In genomic region chr5:168962323-168962722, GRCh38 we compare ENCODE assay signal across 18 cellular contexts.
DNase-seq lines count a peak whose midpoint lies in the region; ATAC-seq and TF ChIP-seq lines count a peak whose summit lies in the region.
"Had no signal": no experiment of that assay in that cellular context is flagged by ENCODE, and none has a peak within 500 bp of the region (broad histone marks: within the 10 kb centered on the region; RNA-seq: fewer than 3 reads in every experiment).

No MANE protein-coding gene starts in this region.

- H3K79me2 ChIP-seq in GM23338 (replicated peaks; ENCODE audit: insufficient read depth), result no peaks in the 10 kb centered on the region

- no peaks in the 10 kb centered on the region; the same call in 2 of the 3 replicates for H3K36me3 Mint-ChIP-seq in GM23338 (ENCODE audit: low read depth)
- H3K36me3 Mint-ChIP-seq in nephron progenitor cell (ENCODE audit: low read depth), result no peaks in the 10 kb centered on the region
- H3K36me3 Mint-ChIP-seq: CD8-positive, alpha-beta memory T cell had no signal

- intact Hi-C loops in heart left ventricle (cut with DNase I), result no loop called here

- DNase-seq in AG09309 (ENCODE audit: low read depth), result peak; percentile 17
- DNase-seq in GM23338 (ENCODE audit: low spot score), result no peak
- peak; percentile 45 for DNase-seq in dedifferentiated amniotic fluid mesenchymal stem cell (ENCODE audit: extremely low spot score)
- DNase-seq in nephron progenitor cell, result no peak
- no peak for DNase-seq in NCI-H1048 (lab: John Stamatoyannopoulos, UW)
- no peak for DNase-seq in NCI-H146 (lab: John Stamatoyannopoulos, UW)
- DNase-seq in heart left ventricle, result no peak
- DNase-seq: 8988T; C1 segment of cervical spinal cord; CD8-positive, alpha-beta memory T cell; DMS79 treated with DMSO at 0.1 percent for 48 hours; GOT3; NCI-H1105; NCI-H1694; SJCRH30 had no signal

- H3K27ac Mint-ChIP-seq in GM23338, result no peak overlapping the region
- H3K27ac Mint-ChIP-seq in nephron progenitor cell, result peak overlapping the region; percentile 72
- H3K27ac Mint-ChIP-seq: CD8-positive, alpha-beta memory T cell had no signal

- no peak overlapping the region for H2AFZ ChIP-seq in GM23338

- H4K20me1 ChIP-seq in GM23338 (replicated peaks; ENCODE audit: insufficient read depth), result no peaks in the 10 kb centered on the region

- TF ChIP-seq POLR2A in GM18505 (IDR thresholded peaks at IDR 0.05; ENCODE audit: borderline replicate concordance, extremely low read depth, insufficient read depth, insufficient read length) (no peak), heart left ventricle (IDR thresholded peaks at IDR 0.05) (no peak)

- H3K4me3 ChIP-seq in AG09309 (ENCODE audit: control insufficient read depth, low read depth, low read length) (no peak overlapping the region), GM23338 (no peak overlapping the region), heart left ventricle (no peak overlapping the region)
- H3K4me3 ChIP-seq: K562, SJCRH30 had no signal

- ATAC-seq in GM23338, result peak; percentile 48; the same call in 2 of the 3 replicates
- ATAC-seq in GM18505 (IDR thresholded peaks at IDR 0.05; ENCODE audit: unreplicated experiment), result no peak
- no peak for ATAC-seq in heart left ventricle
- ATAC-seq: K562, Panc1 had no signal

- no peaks in the 10 kb centered on the region for H3K9me3 Mint-ChIP-seq in GM23338
- H3K9me3 Mint-ChIP-seq in nephron progenitor cell, result no peaks in the 10 kb centered on the region

- no peaks in the 10 kb centered on the region for H3K9me3 ChIP-seq in heart left ventricle
- H3K9me3 ChIP-seq: SJCRH30 had no signal

- no peaks in the 10 kb centered on the region; the same call in 1 of the 2 replicates for H3K4me1 ChIP-seq in GM23338 (ENCODE audit: insufficient read depth)
- peaks cover 0 to 7% (median 0%) of the 10 kb centered on the region in 12 donors for H3K4me1 ChIP-seq in heart left ventricle
- H3K4me1 ChIP-seq: SJCRH30 had no signal

- TF ChIP-seq CTCF in AG09309 (IDR thresholded peaks at IDR 0.05; ENCODE audit: control insufficient read depth, insufficient read depth, low read depth, low read length, missing control alignments) (no peak), GM23338 (conservative IDR thresholded peaks at IDR 0.05; ENCODE audit: low read depth in 2 of 2) (no peak), nephron progenitor cell (IDR thresholded peaks at IDR 0.05) (no peak), heart left ventricle (IDR thresholded peaks at IDR 0.05) (no peak)

- no peaks in the 10 kb centered on the region for H3K9me2 ChIP-seq in GM23338 (ENCODE audit: insufficient read depth)

- H3K36me3 ChIP-seq in GM23338 (ENCODE audit: insufficient read depth) (no peaks in the 10 kb centered on the region), heart left ventricle (no peaks in the 10 kb centered on the region)
- H3K36me3 ChIP-seq: SJCRH30 had no signal

- H3K27me3 Mint-ChIP-seq in GM23338 (ENCODE audit: insufficient read depth, low read depth, poor library complexity) (no peaks in the 10 kb centered on the region), nephron progenitor cell (ENCODE audit: low read depth, poor library complexity) (peaks cover 11% of the 10 kb centered on the region)

- H3K4me2 ChIP-seq in GM23338, result no peak overlapping the region

- H3K27ac ChIP-seq in GM23338 (ENCODE audit: low read depth) (no peak overlapping the region), heart left ventricle (no peak overlapping the region)
- H3K27ac ChIP-seq: SJCRH30 had no signal

- H3K4me1 Mint-ChIP-seq in GM23338 (peaks cover 10% of the 10 kb centered on the region), nephron progenitor cell (peaks cover 35% of the 10 kb centered on the region)

- H3K27me3 ChIP-seq in GM23338 (ENCODE audit: insufficient read depth), result no peaks in the 10 kb centered on the region
- no peaks in the 10 kb centered on the region for H3K27me3 ChIP-seq in heart left ventricle

- no peak overlapping the region for H3K4me3 Mint-ChIP-seq in GM23338
- no peak overlapping the region for H3K4me3 Mint-ChIP-seq in nephron progenitor cell
- H3K4me3 Mint-ChIP-seq: CD8-positive, alpha-beta memory T cell had no signal

- 76 to 82% (median 79%) methylated on average over 4 of the region's 4 CpGs for WGBS in heart left ventricle, 4 donors

- no peaks in the 10 kb centered on the region for H3F3A ChIP-seq in GM23338 (replicated peaks; ENCODE audit: low read depth)

TF ChIP-seq in GM23338, 12 proteins besides CTCF, POLR2A, EP300 and RAD21 (continues in another document):
- TF ChIP-seq CREB1 (CRISPR knock-in tag; IDR thresholded peaks at IDR 0.05; ENCODE audit: low read depth), result no peak
- TF ChIP-seq, protein P1, sequence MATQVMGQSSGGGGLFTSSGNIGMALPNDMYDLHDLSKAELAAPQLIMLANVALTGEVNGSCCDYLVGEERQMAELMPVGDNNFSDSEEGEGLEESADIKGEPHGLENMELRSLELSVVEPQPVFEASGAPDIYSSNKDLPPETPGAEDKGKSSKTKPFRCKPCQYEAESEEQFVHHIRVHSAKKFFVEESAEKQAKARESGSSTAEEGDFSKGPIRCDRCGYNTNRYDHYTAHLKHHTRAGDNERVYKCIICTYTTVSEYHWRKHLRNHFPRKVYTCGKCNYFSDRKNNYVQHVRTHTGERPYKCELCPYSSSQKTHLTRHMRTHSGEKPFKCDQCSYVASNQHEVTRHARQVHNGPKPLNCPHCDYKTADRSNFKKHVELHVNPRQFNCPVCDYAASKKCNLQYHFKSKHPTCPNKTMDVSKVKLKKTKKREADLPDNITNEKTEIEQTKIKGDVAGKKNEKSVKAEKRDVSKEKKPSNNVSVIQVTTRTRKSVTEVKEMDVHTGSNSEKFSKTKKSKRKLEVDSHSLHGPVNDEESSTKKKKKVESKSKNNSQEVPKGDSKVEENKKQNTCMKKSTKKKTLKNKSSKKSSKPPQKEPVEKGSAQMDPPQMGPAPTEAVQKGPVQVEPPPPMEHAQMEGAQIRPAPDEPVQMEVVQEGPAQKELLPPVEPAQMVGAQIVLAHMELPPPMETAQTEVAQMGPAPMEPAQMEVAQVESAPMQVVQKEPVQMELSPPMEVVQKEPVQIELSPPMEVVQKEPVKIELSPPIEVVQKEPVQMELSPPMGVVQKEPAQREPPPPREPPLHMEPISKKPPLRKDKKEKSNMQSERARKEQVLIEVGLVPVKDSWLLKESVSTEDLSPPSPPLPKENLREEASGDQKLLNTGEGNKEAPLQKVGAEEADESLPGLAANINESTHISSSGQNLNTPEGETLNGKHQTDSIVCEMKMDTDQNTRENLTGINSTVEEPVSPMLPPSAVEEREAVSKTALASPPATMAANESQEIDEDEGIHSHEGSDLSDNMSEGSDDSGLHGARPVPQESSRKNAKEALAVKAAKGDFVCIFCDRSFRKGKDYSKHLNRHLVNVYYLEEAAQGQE (IDR thresholded peaks at IDR 0.05; ENCODE audit: unreplicated experiment), result no peak
- no peak for TF ChIP-seq ZNF462 (CRISPR knock-in tag; IDR thresholded peaks at IDR 0.05)

Comparison
In these comparisons a context has a peak if more than half of its experiments do, and no peak if none do; other contexts are left out.
1. DNase-seq: peak in AG09309 (single experiment) and dedifferentiated amniotic fluid mesenchymal stem cell (single experiment); none in GM23338 (single experiment), nephron progenitor cell (single experiment), NCI-H1048 (single experiment), NCI-H146 (single experiment) and heart left ventricle (0 of 5).